26 cellular contexts compared by ENCODE assay signal in genomic region chr4:24262616-24263015, GRCh38.
DNase-seq lines count a peak whose midpoint lies in the region; ATAC-seq and TF ChIP-seq lines count a peak whose summit lies in the region.
"Had no signal": no experiment of that assay in that cellular context is flagged by ENCODE, and none has a peak within 500 bp of the region (broad histone marks: within the 10 kb centered on the region; RNA-seq: fewer than 3 reads in every experiment).

No MANE protein-coding gene starts in this region.

- H2BK120ac ChIP-seq in mesendoderm (ENCODE audit: low read depth, low read length), result no peak overlapping the region

- no peak overlapping the region for H3K23ac ChIP-seq in mesendoderm (ENCODE audit: low read length)

- H3K9me3 Mint-ChIP-seq in GM23338, result no peaks in the 10 kb centered on the region
- H3K9me3 Mint-ChIP-seq: activated T-helper 17 cell treated with anti-CD3 and anti-CD28 coated beads, Interleukin-2, amount 50 U/mL, for 72 hours; neural crest cell; stimulated activated naive CD8-positive, alpha-beta T cell treated with anti-CD3 and anti-CD28 coated beads, Interleukin-15, Interleukin-2, amounts not matched to agents 100 ng/mL and 50 ng/mL, for 24 hours had no signal

- peak overlapping the region; percentile 49 for H3K56ac ChIP-seq in mesendoderm (ENCODE audit: low read length)

- DNase-seq in GM23338 (ENCODE audit: low spot score) (no peak), astrocyte of the cerebellum (ENCODE audit: low read depth) (peak; percentile 63), mesendoderm (no peak), thyroid gland (peak in 1 of 2 donors; percentile 12), NCI-H2171 treated with DMSO at 0.1 percent for 48 hours (lab: John Stamatoyannopoulos, UW) (no peak), LoVo (ENCODE audit: low spot score) (no peak)
- DNase-seq: activated naive CD4-positive, alpha-beta T cell treated with anti-CD3 and anti-CD28 coated beads, Interleukin-2, amount 50 U/mL, for 16 hours; Caco-2; GM23248; HFFc6; hippocampal formation; mammary epithelial cell; NCI-H1092 treated with DMSO at 0.1 percent for 48 hours; NCI-H187; NCI-H526; Peyer's patch; SIG-M5; stimulated activated CD4-positive, alpha-beta T cell treated with anti-CD3 and anti-CD28 coated beads, Interleukin-1b, Interleukin-23, amount 100 ng/mL, for 48 hours had no signal

- peaks cover 7% of the 10 kb centered on the region for H3K27me3 Mint-ChIP-seq in GM23338 (ENCODE audit: insufficient read depth, low read depth, poor library complexity)
- H3K27me3 Mint-ChIP-seq: activated T-helper 17 cell treated with anti-CD3 and anti-CD28 coated beads, Interleukin-2, amount 50 U/mL, for 72 hours; stimulated activated naive CD8-positive, alpha-beta T cell treated with anti-CD3 and anti-CD28 coated beads, Interleukin-15, Interleukin-2, amounts not matched to agents 100 ng/mL and 50 ng/mL, for 24 hours had no signal

- peak overlapping the region; percentile 15; the same call in 1 of the 2 replicates for H3K4me2 ChIP-seq in GM23338
- no peak overlapping the region for H3K4me2 ChIP-seq in mesendoderm (ENCODE audit: low read length)
- H3K4me2 ChIP-seq: BLaER1 treated with 17β-estradiol and CSF1 and Interleukin-3, amounts not matched to agents 10 nM and 100 nM had no signal

- H3K27me3 ChIP-seq in GM23338 (ENCODE audit: insufficient read depth) (no peaks in the 10 kb centered on the region), mesendoderm (ENCODE audit: insufficient read depth, low read length, poor library complexity) (no peaks in the 10 kb centered on the region), thyroid gland (no peaks in the 10 kb centered on the region)
- H3K27me3 ChIP-seq: BLaER1 treated with 17β-estradiol and CSF1 and Interleukin-3, amounts not matched to agents 10 nM and 100 nM; Peyer's patch; right atrium auricular region had no signal

- no peaks in the 10 kb centered on the region for H3K9me2 ChIP-seq in GM23338 (ENCODE audit: insufficient read depth)

- H3K4ac ChIP-seq in mesendoderm (ENCODE audit: low read depth, low read length), result no peak overlapping the region

- no peaks in the 10 kb centered on the region for H3K9me3 ChIP-seq in thyroid gland
- H3K9me3 ChIP-seq: BLaER1 treated with 17β-estradiol and CSF1 and Interleukin-3, amounts not matched to agents 10 nM and 100 nM; Caco-2; Peyer's patch; right atrium auricular region; thoracic aorta had no signal

- peak overlapping the region; percentile 43 for H2BK15ac ChIP-seq in mesendoderm (replicated peaks; ENCODE audit: low read depth)

- H4K5ac ChIP-seq in mesendoderm (ENCODE audit: low read length), result no peak overlapping the region

- no peaks in the 10 kb centered on the region for H4K20me1 ChIP-seq in GM23338 (replicated peaks; ENCODE audit: insufficient read depth)
- H4K20me1 ChIP-seq: BLaER1 treated with 17β-estradiol and CSF1 and Interleukin-3, amounts not matched to agents 10 nM and 100 nM had no signal

- H3K9ac ChIP-seq in mesendoderm (ENCODE audit: low read length), result no peak overlapping the region
- H3K9ac ChIP-seq: BLaER1 treated with 17β-estradiol and CSF1 and Interleukin-3, amounts not matched to agents 10 nM and 100 nM; GM23248 had no signal

- H3K27ac Mint-ChIP-seq in GM23338, result no peak overlapping the region; the same call in 1 of the 2 replicates
- H3K27ac Mint-ChIP-seq: activated T-helper 17 cell treated with anti-CD3 and anti-CD28 coated beads, Interleukin-2, amount 50 U/mL, for 72 hours; HFFc6; stimulated activated naive CD8-positive, alpha-beta T cell treated with anti-CD3 and anti-CD28 coated beads, Interleukin-15, Interleukin-2, amounts not matched to agents 100 ng/mL and 50 ng/mL, for 24 hours had no signal

- H3K79me2 ChIP-seq in GM23338 (replicated peaks; ENCODE audit: insufficient read depth) (no peaks in the 10 kb centered on the region), mesendoderm (ENCODE audit: control insufficient read depth, insufficient read depth, low read length) (no peaks in the 10 kb centered on the region)

- intact Hi-C loops in thyroid gland (cut with DNase I), result no loop called here

- TF ChIP-seq POLR2A in thyroid gland (IDR thresholded peaks at IDR 0.05), result no peak

- peaks cover 35% of the 10 kb centered on the region for H3K4me1 ChIP-seq in GM23338 (ENCODE audit: insufficient read depth)
- peaks cover 7% of the 10 kb centered on the region for H3K4me1 ChIP-seq in mesendoderm (ENCODE audit: control insufficient read depth, low read depth, low read length)
- H3K4me1 ChIP-seq in thyroid gland, result peaks cover 19% of the 10 kb centered on the region in 2 donors
- H3K4me1 ChIP-seq: BLaER1 treated with 17β-estradiol and CSF1 and Interleukin-3, amounts not matched to agents 10 nM and 100 nM; Peyer's patch; right atrium auricular region had no signal

- H3K79me1 ChIP-seq in mesendoderm (ENCODE audit: low read length), result no peaks in the 10 kb centered on the region

- in situ Hi-C loops in astrocyte of the cerebellum (cut with HindIII; ENCODE audit: low sequenced_read_pairs), result no loop called here

- no peak overlapping the region for H2AK5ac ChIP-seq in mesendoderm (ENCODE audit: low read length)

- no peak for TF ChIP-seq CTCF in GM23338 (conservative IDR thresholded peaks at IDR 0.05; ENCODE audit: low read depth in 2 of 2)
- TF ChIP-seq CTCF in astrocyte of the cerebellum (IDR thresholded peaks at IDR 0.05; ENCODE audit: low read depth, low read length, missing control alignments), result no peak
- TF ChIP-seq CTCF in thyroid gland (IDR thresholded peaks at IDR 0.05), result no peak

- H4K8ac ChIP-seq in mesendoderm (ENCODE audit: low read depth, low read length), result no peak overlapping the region

- H2BK5ac ChIP-seq in mesendoderm (ENCODE audit: low read length), result no peak overlapping the region

- H3K18ac ChIP-seq in mesendoderm (ENCODE audit: low read length), result no peak overlapping the region

- H2AFZ ChIP-seq in GM23338, result no peak overlapping the region
- H2AFZ ChIP-seq: GM23248 had no signal

- H3K36me3 ChIP-seq in GM23338 (ENCODE audit: insufficient read depth) (no peaks in the 10 kb centered on the region), mesendoderm (ENCODE audit: control insufficient read depth, insufficient read depth, low read length) (no peaks in the 10 kb centered on the region), thyroid gland (no peaks in the 10 kb centered on the region)
- H3K36me3 ChIP-seq: BLaER1 treated with 17β-estradiol and CSF1 and Interleukin-3, amounts not matched to agents 10 nM and 100 nM; Peyer's patch; right atrium auricular region; thoracic aorta had no signal

- WGBS in mesendoderm (ENCODE audit: extremely low coverage, insufficient coverage, low lambda C conversion rate), result no CpG with 5 or more reads among the region's 4 CpGs
- WGBS in thyroid gland, 2 donors, result 68 to 73% methylated on average over 4 of the region's 4 CpGs

- no peaks in the 10 kb centered on the region for H3F3A ChIP-seq in GM23338 (replicated peaks; ENCODE audit: low read depth)

- H3K27ac ChIP-seq in GM23338 (ENCODE audit: low read depth) (no peak overlapping the region), mesendoderm (ENCODE audit: low read depth, low read length) (no peak overlapping the region), thyroid gland (peak overlapping the region; percentile 72 to 80 (median 78))
- H3K27ac ChIP-seq: BLaER1 treated with 17β-estradiol and CSF1 and Interleukin-3, amounts not matched to agents 10 nM and 100 nM; GM23248; Peyer's patch; right atrium auricular region; thoracic aorta had no signal

- ATAC-seq in GM23338 (no peak), esophagus mucosa (no peak)
- ATAC-seq: activated T-helper 17 cell treated with anti-CD3 and anti-CD28 coated beads, Interleukin-2, amount 50 U/mL, for 72 hours; K562 had no signal

- H3K4me1 Mint-ChIP-seq in GM23338, result peaks cover 45% of the 10 kb centered on the region
- H3K4me1 Mint-ChIP-seq: activated T-helper 17 cell treated with anti-CD3 and anti-CD28 coated beads, Interleukin-2, amount 50 U/mL, for 72 hours had no signal

- H3K36me3 Mint-ChIP-seq in GM23338 (ENCODE audit: low read depth), result no peaks in the 10 kb centered on the region; the same call in 2 of the 3 replicates

- H3K4me3 ChIP-seq in GM23338 (no peak overlapping the region), astrocyte of the cerebellum (ENCODE audit: low read depth, low read length) (no peak overlapping the region), mesendoderm (ENCODE audit: low read length) (no peak overlapping the region), thyroid gland (replicated peaks in 1 of 3) (no peak overlapping the region)
- H3K4me3 ChIP-seq: BLaER1 treated with 17β-estradiol and CSF1 and Interleukin-3, amounts not matched to agents 10 nM and 100 nM; GM23248; K562; Peyer's patch; right atrium auricular region; thoracic aorta had no signal

- no peak overlapping the region for H3K4me3 Mint-ChIP-seq in GM23338
- H3K4me3 Mint-ChIP-seq: activated T-helper 17 cell treated with anti-CD3 and anti-CD28 coated beads, Interleukin-2, amount 50 U/mL, for 72 hours; HFFc6; neural crest cell; stimulated activated naive CD8-positive, alpha-beta T cell treated with anti-CD3 and anti-CD28 coated beads, Interleukin-15, Interleukin-2, amounts not matched to agents 100 ng/mL and 50 ng/mL, for 24 hours had no signal

TF ChIP-seq in GM23338, 12 proteins besides CTCF, POLR2A, EP300 and RAD21 (continues in another document):
- TF ChIP-seq ZNF114 (CRISPR knock-in tag; IDR thresholded peaks at IDR 0.05), result no peak

Comparison
In these comparisons a context has a peak if more than half of its experiments do, and no peak if none do; other contexts are left out.
1. H3K27ac ChIP-seq: peak in thyroid gland (3 of 3); none in GM23338 (single experiment) and mesendoderm (single experiment).